Comparison of ENCODE assay signal across 9 cellular contexts in genomic region chr16:9033125-9033830, GRCh38. TPM values are rescaled to one million over a fixed set of nuclear protein-coding genes. Genes with fewer than 3 reads are reported as not detected.
DNase-seq lines count a peak whose midpoint lies in the region; ATAC-seq, FAIRE-seq and TF ChIP-seq lines count a peak whose summit lies in the region.
"Had no signal": no experiment of that assay in that cellular context is flagged by ENCODE, and none has a peak within 500 bp of the region (broad histone marks: within the 10 kb centered on the region; RNA-seq: fewer than 3 reads in every experiment).

No MANE protein-coding gene starts in this region.

- CTCF ChIA-PET in endothelial cell of umbilical vein (lab: Charles Lee), result interaction anchor here (0.6 to 4.8 kb wide), 25 partner anchors 9 to 371 kb away, joined by 3 to 48 read pairs (median 4); partner anchors contain the start of genes HAPSTR1 and USP7

- no peaks in the 10 kb centered on the region for H3K36me3 Mint-ChIP-seq in activated naive CD4-positive, alpha-beta T cell treated with anti-CD3 and anti-CD28 coated beads, Interleukin-2, amount 50 U/mL, for 72 hours
- H3K36me3 Mint-ChIP-seq: brain had no signal

- dilution Hi-C loops in endothelial cell of umbilical vein (cut with MboI; ENCODE audit: extremely low pct_ligation_motif_present, low sequenced_read_pairs), result no loop called here

- intact Hi-C loops in endothelial cell of umbilical vein (cut with micrococcal nuclease), result loop anchor here (2.0 kb wide), 1 partner anchor 46 kb away; no protein-coding TSS in a partner anchor

- H3K27ac Mint-ChIP-seq in activated naive CD4-positive, alpha-beta T cell treated with anti-CD3 and anti-CD28 coated beads, Interleukin-2, amount 50 U/mL, for 72 hours, result no peak overlapping the region
- H3K27ac Mint-ChIP-seq: brain had no signal

- no peak overlapping the region for H2AFZ ChIP-seq in endothelial cell of umbilical vein (ENCODE audit: low read depth, low read length)

- no peak overlapping the region for H3K4me2 ChIP-seq in endothelial cell of umbilical vein (ENCODE audit: insufficient read depth, low read length)

- H3K36me3 ChIP-seq in endothelial cell of umbilical vein (ENCODE audit: control insufficient read depth in 2 of 2, extremely low read depth in 1 of 2, insufficient read depth in 2 of 2, low read length in 2 of 2), result no peaks in the 10 kb centered on the region

- no peak for TF ChIP-seq POLR2A in endothelial cell of umbilical vein (IDR thresholded peaks at IDR 0.05; ENCODE audit: low read depth, low read length)

- H3K27ac ChIP-seq in endothelial cell of umbilical vein (ENCODE audit: insufficient read depth, low read depth, low read length), result no peak overlapping the region

- no peaks in the 10 kb centered on the region for H3K79me2 ChIP-seq in endothelial cell of umbilical vein (ENCODE audit: control insufficient read depth, insufficient read depth, low read length)

- H3K27me3 ChIP-seq in endothelial cell of umbilical vein (ENCODE audit: control insufficient read depth in 2 of 2, insufficient read depth in 2 of 2, low read length in 2 of 2), result no peaks in the 10 kb centered on the region

- peak; percentile 54 for FAIRE-seq in endothelial cell of umbilical vein (lab: Jason Lieb, UNC)

- no peak overlapping the region for H3K4me3 ChIP-seq in endothelial cell of umbilical vein (replicated peaks in 1 of 3; ENCODE audit: insufficient read depth in 1 of 3, low read depth in 1 of 3, low read length in 3 of 3)

- H3K9ac ChIP-seq in endothelial cell of umbilical vein (replicated peaks; ENCODE audit: extremely low read depth, insufficient read depth, low read length), result no peak overlapping the region

- peak; percentile 26 to 70 for TF ChIP-seq CTCF in endothelial cell of umbilical vein (IDR thresholded peaks at IDR 0.05; ENCODE audit: extremely low read depth in 1 of 2, insufficient read depth in 1 of 2, low read depth in 1 of 2, low read length in 2 of 2)

- H4K20me1 ChIP-seq in endothelial cell of umbilical vein (replicated peaks; ENCODE audit: control insufficient read depth, extremely low read depth, insufficient read depth, low read length), result no peaks in the 10 kb centered on the region

- no TSS peak for BruUV-seq in endothelial cell of umbilical vein (replicated peaks; lab: Mats Ljungman, UMichigan)

- peak; percentile 11 for DNase-seq in stimulated activated CD4-positive, alpha-beta T cell treated with anti-CD3 and anti-CD28 coated beads, Interleukin-15, amount 100 ng/mL, for 24 hours
- DNase-seq in stimulated activated CD4-positive, alpha-beta T cell treated with anti-CD3 and anti-CD28 coated beads, Interleukin-2, amount 100 ng/mL, for 48 hours, result no peak
- peak; percentile 17 for DNase-seq in NCI-H526 treated with DMSO at 0.1 percent for 48 hours (lab: John Stamatoyannopoulos, UW)
- DNase-seq in endothelial cell of umbilical vein (ENCODE audit: low read depth, low spot score), result peak; percentile 41
- peak; percentile 2 for DNase-seq in occipital lobe (lab: John Stamatoyannopoulos, UW)
- no peak for DNase-seq in activated naive CD4-positive, alpha-beta T cell treated with anti-CD3 and anti-CD28 coated beads, Interleukin-2, amount 50 U/mL, for 72 hours (ENCODE audit: low spot score in 2 of 2)
- no peak for DNase-seq in middle frontal gyrus (ENCODE audit: extremely low spot score, low spot score)

- ATAC-seq in activated naive CD4-positive, alpha-beta T cell treated with anti-CD3 and anti-CD28 coated beads, Interleukin-2, amount 50 U/mL, for 72 hours, result no peak
- no peak for ATAC-seq in HG02981 (IDR thresholded peaks at IDR 0.05; ENCODE audit: unreplicated experiment)

- H3K9me3 Mint-ChIP-seq in activated naive CD4-positive, alpha-beta T cell treated with anti-CD3 and anti-CD28 coated beads, Interleukin-2, amount 50 U/mL, for 72 hours, result peaks cover 0 to 3% of the 10 kb centered on the region in 2 donors

- H3K9me1 ChIP-seq in endothelial cell of umbilical vein (replicated peaks; ENCODE audit: control insufficient read depth, extremely low read depth, insufficient read depth, low read length), result no peaks in the 10 kb centered on the region

- POLR2A ChIA-PET in endothelial cell of umbilical vein (lab: Charles Lee), result interaction anchor here (1.7 kb wide), 1 partner anchor 58 kb away, joined by 3 read pairs; the partner anchor contains the start of gene HAPSTR1

- no peaks in the 10 kb centered on the region for H3K4me1 ChIP-seq in endothelial cell of umbilical vein (ENCODE audit: control insufficient read depth, extremely low read depth, insufficient read depth, low read length)

- H3K9me3 ChIP-seq in endothelial cell of umbilical vein (replicated peaks; ENCODE audit: control insufficient read depth, insufficient read depth, low read length), result no peaks in the 10 kb centered on the region

TF ChIP-seq in endothelial cell of umbilical vein, 7 proteins besides CTCF, POLR2A, EP300 and RAD21:
- no peak for TF ChIP-seq JUN (IDR thresholded peaks at IDR 0.05; ENCODE audit: borderline replicate concordance, insufficient read depth, insufficient read length, low read depth)
- TF ChIP-seq MAX (IDR thresholded peaks at IDR 0.05; ENCODE audit: insufficient read depth, insufficient read length), result no peak
- no peak for TF ChIP-seq POLR2AphosphoS5 (IDR thresholded peaks at IDR 0.05; ENCODE audit: insufficient read depth, low read depth, low read length)
- no peak for TF ChIP-seq EZH2 (IDR thresholded peaks at IDR 0.05; ENCODE audit: borderline replicate concordance, low read depth, low read length, severe bottlenecking)
- no peak for TF ChIP-seq FOS (IDR thresholded peaks at IDR 0.05; ENCODE audit: borderline replicate concordance, insufficient read depth, low read length)

RNA-seq across cellular contexts. Expression of gene HAPSTR1, which starts 58.2 kb away (rescaled TPM):
- total RNA-seq in endothelial cell of umbilical vein, result 60.1 and 63.7 TPM in 2 replicates
- 11.6 and 15.7 TPM in 2 replicates for polyA plus RNA-seq in endothelial cell of umbilical vein
- 15.9 and 18.5 TPM in 2 replicates for polyA plus RNA-seq in endothelial cell of umbilical vein (2011; cell fraction: cytosol; rRNA removed)
- 20.5 and 27.5 TPM in 2 replicates for polyA plus RNA-seq in endothelial cell of umbilical vein (2011; cell fraction: nucleus; rRNA removed)
- polyA plus RNA-seq in endothelial cell of umbilical vein (2012), result 25.2 and 32.3 TPM in 2 replicates
- 43.8 and 48.6 TPM in 2 replicates for polyA minus RNA-seq in endothelial cell of umbilical vein
- 28.6 TPM for polyA minus RNA-seq in endothelial cell of umbilical vein (2011; cell fraction: cytosol; rRNA and poly(A)+ RNA removed)
- polyA minus RNA-seq in endothelial cell of umbilical vein (2011; cell fraction: nucleus; rRNA and poly(A)+ RNA removed), result 28.1 and 40.5 TPM in 2 replicates
- 153 TPM for total RNA-seq in occipital lobe
- 10 to 100 TPM; 48.9 to 52.7 TPM for total RNA-seq in activated naive CD4-positive, alpha-beta T cell treated with anti-CD3 and anti-CD28 coated beads, Interleukin-2, amount 50 U/mL, for 72 hours

Comparison
In these comparisons a context has a peak if more than half of its experiments do, and no peak if none do; other contexts are left out.
1. DNase-seq: peak in stimulated activated CD4-positive, alpha-beta T cell treated with anti-CD3 and anti-CD28 coated beads, Interleukin-15, amount 100 ng/mL, for 24 hours (single experiment), NCI-H526 treated with DMSO at 0.1 percent for 48 hours (single experiment), endothelial cell of umbilical vein (single experiment) and occipital lobe (single experiment); none in stimulated activated CD4-positive, alpha-beta T cell treated with anti-CD3 and anti-CD28 coated beads, Interleukin-2, amount 100 ng/mL, for 48 hours (0 of 2), activated naive CD4-positive, alpha-beta T cell treated with anti-CD3 and anti-CD28 coated beads, Interleukin-2, amount 50 U/mL, for 72 hours (0 of 2) and middle frontal gyrus (single experiment).